Comparison of ENCODE assay signal across 8 cellular contexts in genomic region chr5:151079838-151080619, GRCh38. TPM values are rescaled to one million over a fixed set of nuclear protein-coding genes. Genes with fewer than 3 reads are reported as not detected.
DNase-seq lines count a peak whose midpoint lies in the region; ATAC-seq and TF ChIP-seq lines count a peak whose summit lies in the region.

No MANE protein-coding gene starts in this region.

- WGBS in mesodermal cell (ENCODE audit: insufficient coverage in 2 of 2), 2 experiments: 9 to 17% methylated on average over 13 to 15 of the region's 22 CpGs
- 4% methylated on average over 21 to 22 of the region's 22 CpGs for WGBS in upper lobe of left lung, 2 donors

- TF ChIP-seq POLR2A in upper lobe of left lung (IDR thresholded peaks at IDR 0.05): no peak

- H3K4me1 ChIP-seq in OCI-LY1 (ENCODE audit: insufficient read depth, low read length, severe bottlenecking) (peaks cover 75% of the 10 kb centered on the region), mesodermal cell (ENCODE audit: control insufficient read depth, insufficient read depth, low read length, poor library complexity, severe bottlenecking) (peaks cover 9% of the 10 kb centered on the region), upper lobe of left lung (peaks cover 68 to 83% (median 76%) of the 10 kb centered on the region in 4 donors)

- no peaks in the 10 kb centered on the region for H3K9me2 ChIP-seq in OCI-LY1 (ENCODE audit: low read depth, low read length)

- H3K4me3 ChIP-seq in OCI-LY1 (ENCODE audit: low read depth, low read length, poor library complexity, severe bottlenecking): peak overlapping the region; percentile 86
- peak overlapping the region; percentile 72 to 87 for H3K4me3 ChIP-seq in cardiac fibroblast (replicated peaks in 1 of 2; ENCODE audit: low read depth in 2 of 2, low read length in 2 of 2)
- H3K4me3 ChIP-seq in mesodermal cell (ENCODE audit: extremely low read depth, insufficient read depth, low read length, poor library complexity, severe bottlenecking): peak overlapping the region; percentile 76
- H3K4me3 ChIP-seq in upper lobe of left lung: peak overlapping the region; percentile 83 to 87 (median 86)

- H3K9me3 ChIP-seq in OCI-LY1 (ENCODE audit: low read length) (no peaks in the 10 kb centered on the region), mesodermal cell (ENCODE audit: control insufficient read depth, low read length) (no peaks in the 10 kb centered on the region), upper lobe of left lung (no peaks in the 10 kb centered on the region)

- DNase-seq in SIG-M5 treated with dmso at 0.1 percent for 504 hours (lab: John Stamatoyannopoulos, UW; ENCODE audit: unreplicated experiment): peak; percentile 55
- DNase-seq in SIG-M5 (lab: John Stamatoyannopoulos, UW): no peak
- peak; percentile 67 to 92 for DNase-seq in cardiac fibroblast (ENCODE audit: low read depth in 2 of 2)
- no peak for DNase-seq in upper lobe of left lung
- DNase-seq in T1000 (lab: John Stamatoyannopoulos, UW): no peak

- H3K79me2 ChIP-seq in OCI-LY1 (ENCODE audit: insufficient read depth, low read length): peaks cover 54% of the 10 kb centered on the region

- H3K4me2 ChIP-seq in OCI-LY1 (ENCODE audit: low read length): peak overlapping the region; percentile 100

- ATAC-seq in upper lobe of left lung (ENCODE audit: low FRiP score in 2 of 2) (no peak), GM21390 (IDR thresholded peaks at IDR 0.05; ENCODE audit: unreplicated experiment) (no peak)

- no peaks in the 10 kb centered on the region for H4K20me1 ChIP-seq in OCI-LY1 (ENCODE audit: insufficient read depth, low read length)

- H3K36me3 ChIP-seq in OCI-LY1 (ENCODE audit: insufficient read depth, low read length): peaks cover 46% of the 10 kb centered on the region
- peaks cover 13% of the 10 kb centered on the region for H3K36me3 ChIP-seq in mesodermal cell (ENCODE audit: control insufficient read depth, insufficient read depth, low read length)
- H3K36me3 ChIP-seq in upper lobe of left lung: no peaks in the 10 kb centered on the region

- no peak for TF ChIP-seq EP300 in upper lobe of left lung (IDR thresholded peaks at IDR 0.05)

- no peaks in the 10 kb centered on the region for H3F3A ChIP-seq in OCI-LY1 (ENCODE audit: insufficient read depth, low read length)

- H3K27me3 ChIP-seq in OCI-LY1 (ENCODE audit: insufficient read depth, low read length): no peaks in the 10 kb centered on the region
- H3K27me3 ChIP-seq in upper lobe of left lung: no peaks in the 10 kb centered on the region

- peak overlapping the region; percentile 96 for H3K9ac ChIP-seq in OCI-LY1 (ENCODE audit: low read length)

- TF ChIP-seq CTCF in OCI-LY1 (IDR thresholded peaks at IDR 0.05; ENCODE audit: low read length): no peak
- TF ChIP-seq CTCF in cardiac fibroblast (IDR thresholded peaks at IDR 0.05; ENCODE audit: low read depth, low read length): no peak
- TF ChIP-seq CTCF in upper lobe of left lung (IDR thresholded peaks at IDR 0.05): no peak

- no peak overlapping the region for H2AFZ ChIP-seq in OCI-LY1 (ENCODE audit: low read length)

- H3K27ac ChIP-seq in OCI-LY1 (ENCODE audit: low read depth, low read length, poor library complexity, severe bottlenecking) (peak overlapping the region; percentile 83), mesodermal cell (ENCODE audit: low read depth, low read length, severe bottlenecking) (peak overlapping the region; percentile 95), upper lobe of left lung (peak overlapping the region; percentile 98 to 99 (median 98))

RNA-seq across cellular contexts. Expression of gene TNIP1, which starts 0.8 kb away (rescaled TPM):
- polyA plus RNA-seq in mesodermal cell (2013, experiment 1 of 2): 49.5 TPM
- polyA plus RNA-seq in mesodermal cell (2013, experiment 2 of 2): 43.9 TPM
- total RNA-seq in upper lobe of left lung: 100 to 1,000 TPM; 109 to 166 (median 130) TPM

RNA-seq across cellular contexts. Expression of gene GPX3, which starts 59.6 kb away (rescaled TPM):
- polyA plus RNA-seq in mesodermal cell (2013, experiment 1 of 2): 19.9 TPM
- 14.3 TPM for polyA plus RNA-seq in mesodermal cell (2013, experiment 2 of 2)
- total RNA-seq in upper lobe of left lung: 1,000 to 10,000 TPM in 4 of 6 donors, 100 to 1,000 TPM in 2; 876 to 1,536 (median 1,027) TPM

Comparison
In these comparisons a context has a peak if more than half of its experiments do, and no peak if none do; other contexts are left out.
1. DNase-seq: peak in SIG-M5 treated with dmso at 0.1 percent for 504 hours (single experiment) and cardiac fibroblast (2 of 2); none in SIG-M5 (single experiment), upper lobe of left lung (0 of 2) and T1000 (single experiment).
2. Peak in every context shown above with its lines, with median percentiles within 50 percentile points of each other: H3K27ac ChIP-seq and H3K4me3 ChIP-seq.